Comparison of ENCODE assay signal across 17 cellular contexts in the genomic region with DNA sequence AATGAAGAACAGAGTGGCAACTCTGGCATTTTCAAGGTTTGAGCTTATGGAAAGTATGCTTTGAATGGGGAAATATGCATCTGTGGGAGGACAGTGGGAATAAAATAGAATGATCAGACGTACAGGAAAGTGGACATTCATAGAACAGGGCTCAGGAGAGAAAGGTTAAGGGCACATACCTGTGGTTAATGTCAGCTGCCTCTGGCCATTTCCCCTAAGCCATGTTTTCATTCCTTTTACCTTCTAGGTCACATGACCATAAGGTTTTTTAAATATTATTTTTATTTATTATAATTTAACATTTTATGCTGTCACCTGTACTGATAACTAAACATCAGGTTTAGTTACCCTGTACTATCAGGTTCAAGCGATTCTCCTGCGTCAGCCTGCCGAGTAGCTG. TPM values are rescaled to one million over a fixed set of nuclear protein-coding genes. Genes with fewer than 3 reads are reported as not detected.
DNase-seq lines count a peak whose midpoint lies in the region; ATAC-seq and TF ChIP-seq lines count a peak whose summit lies in the region.
"Had no signal": no experiment of that assay in that cellular context is flagged by ENCODE, and none has a peak within 500 bp of the region (broad histone marks: within the 10 kb centered on the region; RNA-seq: fewer than 3 reads in every experiment).

No MANE protein-coding gene starts in this region.

- peaks cover 8% of the 10 kb centered on the region for H3K36me3 ChIP-seq in osteoblast (ENCODE audit: insufficient read depth, low read length)

- H3K27me3 ChIP-seq in osteoblast (ENCODE audit: insufficient read depth, low read length), result no peaks in the 10 kb centered on the region
- H3K27me3 ChIP-seq: BLaER1 had no signal

- CTCF ChIA-PET in Calu3 (lab: Charles Lee), result no interaction called here

- peaks cover 12% of the 10 kb centered on the region for H3K79me2 ChIP-seq in osteoblast (ENCODE audit: insufficient read depth, low read length)

- BruUV-seq in Calu3 (replicated peaks; lab: Mats Ljungman, UMichigan), result no TSS peak

- ATAC-seq in left cardiac atrium, result no peak
- no peak for ATAC-seq in omental fat pad (ENCODE audit: low FRiP score)

- no peaks in the 10 kb centered on the region for H3K27me3 Mint-ChIP-seq in Calu3 (ENCODE audit: unreplicated experiment)
- H3K27me3 Mint-ChIP-seq: IgD-negative memory B cell had no signal

- no peaks in the 10 kb centered on the region for H3K4me1 ChIP-seq in osteoblast (ENCODE audit: insufficient read depth, low read length)

- no peak overlapping the region for H3K4me2 ChIP-seq in osteoblast (ENCODE audit: insufficient read depth, low read length)
- H3K4me2 ChIP-seq: BLaER1 had no signal

- peaks cover 56% of the 10 kb centered on the region for H3K4me1 Mint-ChIP-seq in Calu3 (ENCODE audit: low read depth, unreplicated experiment)

- H3K9me3 Mint-ChIP-seq in Calu3 (ENCODE audit: low read depth, unreplicated experiment), result peaks cover 16% of the 10 kb centered on the region

- no peaks in the 10 kb centered on the region for H3K9me3 ChIP-seq in osteoblast (ENCODE audit: low read depth, low read length)

- peak overlapping the region; percentile 9 for H3K27ac Mint-ChIP-seq in Calu3 (ENCODE audit: unreplicated experiment)
- H3K27ac Mint-ChIP-seq: H9, IgD-negative memory B cell had no signal

- no peak for TF ChIP-seq CTCF in Calu3 (IDR thresholded peaks at IDR 0.05; ENCODE audit: unreplicated experiment)
- TF ChIP-seq CTCF in fibroblast of pulmonary artery (IDR thresholded peaks at IDR 0.05; ENCODE audit: low read length, missing control alignments), result no peak
- no peak for TF ChIP-seq CTCF in osteoblast (IDR thresholded peaks at IDR 0.05; ENCODE audit: extremely low read depth, low read depth, low read length)
- no peak for TF ChIP-seq CTCF in omental fat pad (IDR thresholded peaks at IDR 0.05)

- DNase-seq in Calu3 (no peak), amniotic epithelial cell (ENCODE audit: low read depth) (peak; percentile 41), fibroblast of pulmonary artery (ENCODE audit: low read depth) (peak; percentile 5), osteoblast (ENCODE audit: insufficient read length, low spot score, missing footprints) (peak; percentile 14), left cardiac atrium (no peak), ACHN (no peak), omental fat pad (ENCODE audit: low spot score) (no peak), DMS53 (lab: John Stamatoyannopoulos, UW) (no peak)
- DNase-seq: AML-193; Caco-2; CD8-positive, alpha-beta memory T cell; GOT3; H9 had no signal

- H3K36me3 Mint-ChIP-seq in Calu3 (ENCODE audit: insufficient read depth, unreplicated experiment), result peaks cover 30% of the 10 kb centered on the region

- H2AFZ ChIP-seq in osteoblast (ENCODE audit: low read length), result no peak overlapping the region

- no peak overlapping the region for H3K4me3 Mint-ChIP-seq in Calu3 (ENCODE audit: low read depth, unreplicated experiment)
- H3K4me3 Mint-ChIP-seq: CD8-positive, alpha-beta memory T cell; H9 had no signal

- no peak overlapping the region for H3K27ac ChIP-seq in osteoblast (ENCODE audit: low read depth, low read length)
- H3K27ac ChIP-seq: 22Rv1, BLaER1 had no signal

- in situ Hi-C loops in ACHN (cut with HindIII; ENCODE audit: low pct_ligation_motif_present, low pct_unique_long_range_greater_than_20kb, low sequenced_read_pairs), result no loop called here

- H3K4me3 ChIP-seq in fibroblast of pulmonary artery (replicated peaks; ENCODE audit: low read depth, low read length) (no peak overlapping the region), osteoblast (ENCODE audit: insufficient read depth, low read length) (no peak overlapping the region)
- H3K4me3 ChIP-seq: BLaER1 had no signal

- intact Hi-C loops in Calu3 (cut with micrococcal nuclease; ENCODE audit: unreplicated experiment), result no loop called here
- intact Hi-C loops in left cardiac atrium (cut with DNase I), result no loop called here

- peaks cover 15% of the 10 kb centered on the region for H4K20me1 ChIP-seq in osteoblast (ENCODE audit: insufficient read depth, low read length)
- H4K20me1 ChIP-seq: BLaER1 had no signal

RNA-seq across cellular contexts. Expression of gene LRRC4, which starts 52.8 kb away (rescaled TPM):
- total RNA-seq in Calu3 (2022) (not detected in 2 replicates), osteoblast (0.29 and 0.72 TPM in 2 replicates), left cardiac atrium (1 to 10 TPM; 3.9 to 8.3 TPM), omental fat pad (1 to 10 TPM in 3 of 4 donors, under 1 TPM in 1; 0.96 to 4.7 (median 1.8) TPM)
- total RNA-seq: Caco-2, HT1080 had no signal

Comparison
In these comparisons a context has a peak if more than half of its experiments do, and no peak if none do; other contexts are left out.
1. DNase-seq: peak in amniotic epithelial cell (single experiment), fibroblast of pulmonary artery (single experiment) and osteoblast (single experiment); none in Calu3 (single experiment), left cardiac atrium (single experiment), ACHN (single experiment), omental fat pad (single experiment) and DMS53 (single experiment).